2 cellular contexts compared by ENCODE assay signal in genomic region chr5:40798856-40799210, GRCh38.
TF ChIP-seq lines count a peak whose summit lies in the region.

No MANE protein-coding gene starts in this region.

TF ChIP-seq in K562, 482 proteins besides CTCF, POLR2A, EP300 and RAD21 (continues in another document):
- no peak for TF ChIP-seq PHF21A (IDR thresholded peaks at IDR 0.05; ENCODE audit: borderline replicate concordance, low read depth)
- TF ChIP-seq ZNF75A (CRISPR knock-in tag; IDR thresholded peaks at IDR 0.05), result no peak
- TF ChIP-seq TFAM (CRISPR knock-in tag; conservative IDR thresholded peaks at IDR 0.05), result no peak
- no peak for TF ChIP-seq ZNF24 (IDR thresholded peaks at IDR 0.05)
- no peak for TF ChIP-seq ZNF282 (CRISPR knock-in tag; IDR thresholded peaks at IDR 0.05)
- no peak for TF ChIP-seq CREBBP (IDR thresholded peaks at IDR 0.05; ENCODE audit: low read depth, low read length)
- TF ChIP-seq NFIX (CRISPR knock-in tag; IDR thresholded peaks at IDR 0.05; ENCODE audit: low read depth), result no peak
- no peak for TF ChIP-seq CHAMP1 (IDR thresholded peaks at IDR 0.05)
- no peak for TF ChIP-seq LARP7 (IDR thresholded peaks at IDR 0.05)
- TF ChIP-seq, protein P1, sequence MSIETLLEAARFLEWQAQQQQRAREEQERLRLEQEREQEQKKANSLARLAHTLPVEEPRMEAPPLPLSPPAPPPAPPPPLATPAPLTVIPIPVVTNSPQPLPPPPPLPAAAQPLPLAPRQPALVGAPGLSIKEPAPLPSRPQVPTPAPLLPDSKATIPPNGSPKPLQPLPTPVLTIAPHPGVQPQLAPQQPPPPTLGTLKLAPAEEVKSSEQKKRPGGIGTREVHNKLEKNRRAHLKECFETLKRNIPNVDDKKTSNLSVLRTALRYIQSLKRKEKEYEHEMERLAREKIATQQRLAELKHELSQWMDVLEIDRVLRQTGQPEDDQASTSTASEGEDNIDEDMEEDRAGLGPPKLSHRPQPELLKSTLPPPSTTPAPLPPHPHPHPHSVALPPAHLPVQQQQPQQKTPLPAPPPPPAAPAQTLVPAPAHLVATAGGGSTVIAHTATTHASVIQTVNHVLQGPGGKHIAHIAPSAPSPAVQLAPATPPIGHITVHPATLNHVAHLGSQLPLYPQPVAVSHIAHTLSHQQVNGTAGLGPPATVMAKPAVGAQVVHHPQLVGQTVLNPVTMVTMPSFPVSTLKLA (conservative IDR thresholded peaks at IDR 0.05), result 0 out of 4 replicates have a peak, but pooled peaks have one; percentile 6 to 34
- peak; percentile 19; the same call in 1 of the 2 replicates for TF ChIP-seq JUND (IDR thresholded peaks at IDR 0.05; ENCODE audit: borderline replicate concordance, low read depth, low read length)
- no peak for TF ChIP-seq JUND (tag; IDR thresholded peaks at IDR 0.05; ENCODE audit: borderline replicate concordance, low read depth, low read length)
- TF ChIP-seq, protein P2, sequence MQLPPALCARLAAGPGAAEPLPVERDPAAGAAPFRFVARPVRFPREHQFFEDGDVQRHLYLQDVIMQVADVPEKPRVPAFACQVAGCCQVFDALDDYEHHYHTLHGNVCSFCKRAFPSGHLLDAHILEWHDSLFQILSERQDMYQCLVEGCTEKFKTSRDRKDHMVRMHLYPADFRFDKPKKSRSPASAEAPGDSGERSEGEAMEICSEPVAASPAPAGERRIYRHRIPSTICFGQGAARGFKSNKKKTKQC (CRISPR knock-in tag; IDR thresholded peaks at IDR 0.05), result no peak
- TF ChIP-seq TBP (optimal IDR thresholded peaks at IDR 0.05; ENCODE audit: low read depth, low read length), result no peak
- no peak for TF ChIP-seq MCM7 (IDR thresholded peaks at IDR 0.05)
- TF ChIP-seq SMARCB1 (IDR thresholded peaks at IDR 0.05; ENCODE audit: insufficient read length, low read depth), result no peak
- no peak for TF ChIP-seq RBM17 (IDR thresholded peaks at IDR 0.05; ENCODE audit: borderline replicate concordance, low read depth, low read length)
- TF ChIP-seq ZNF77 (CRISPR knock-in tag; IDR thresholded peaks at IDR 0.05), result no peak
- no peak for TF ChIP-seq TFE3 (CRISPR knock-in tag; IDR thresholded peaks at IDR 0.05)
- TF ChIP-seq ZNF76 (CRISPR knock-in tag; IDR thresholded peaks at IDR 0.05; ENCODE audit: borderline replicate concordance), result no peak
- TF ChIP-seq HNRNPH1 (optimal IDR thresholded peaks at IDR 0.05; ENCODE audit: low read depth, low read length), result no peak
- TF ChIP-seq BCOR (IDR thresholded peaks at IDR 0.05), result no peak
- TF ChIP-seq CSDE1 (IDR thresholded peaks at IDR 0.05), result 0 out of 4 replicates have a peak, but pooled peaks of 1 of the 2 experiments have one; percentile 34
- TF ChIP-seq BACH1 (tag; IDR thresholded peaks at IDR 0.05), result no peak
- no peak for TF ChIP-seq KAT7 (CRISPR knock-in tag; IDR thresholded peaks at IDR 0.05; ENCODE audit: borderline replicate concordance)
- TF ChIP-seq, protein P3, sequence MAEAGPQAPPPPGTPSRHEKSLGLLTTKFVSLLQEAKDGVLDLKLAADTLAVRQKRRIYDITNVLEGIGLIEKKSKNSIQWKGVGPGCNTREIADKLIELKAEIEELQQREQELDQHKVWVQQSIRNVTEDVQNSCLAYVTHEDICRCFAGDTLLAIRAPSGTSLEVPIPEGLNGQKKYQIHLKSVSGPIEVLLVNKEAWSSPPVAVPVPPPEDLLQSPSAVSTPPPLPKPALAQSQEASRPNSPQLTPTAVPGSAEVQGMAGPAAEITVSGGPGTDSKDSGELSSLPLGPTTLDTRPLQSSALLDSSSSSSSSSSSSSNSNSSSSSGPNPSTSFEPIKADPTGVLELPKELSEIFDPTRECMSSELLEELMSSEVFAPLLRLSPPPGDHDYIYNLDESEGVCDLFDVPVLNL (CRISPR knock-in tag; IDR thresholded peaks at IDR 0.05; ENCODE audit: low read depth), result no peak
- TF ChIP-seq YY1 (IDR thresholded peaks at IDR 0.05; ENCODE audit: borderline replicate concordance in 1 of 3, control insufficient read depth in 1 of 3, extremely low read depth in 1 of 3, insufficient read depth in 3 of 3, insufficient read length in 1 of 3, insufficient replicate concordance in 2 of 3, low read depth in 1 of 3, low read length in 2 of 3), result no peak
- TF ChIP-seq ZFPM2 (CRISPR knock-in tag; IDR thresholded peaks at IDR 0.05), result no peak

TF ChIP-seq in GM12891, 5 proteins besides CTCF, POLR2A, EP300 and RAD21:
- TF ChIP-seq POLR2AphosphoS5 (IDR thresholded peaks at IDR 0.05; ENCODE audit: low read depth, low read length), result no peak
- TF ChIP-seq SPI1 (IDR thresholded peaks at IDR 0.05; ENCODE audit: low read depth, low read length), result no peak
- TF ChIP-seq POU2F2 (IDR thresholded peaks at IDR 0.05; ENCODE audit: low read depth, low read length), result no peak
- no peak for TF ChIP-seq PAX5 (IDR thresholded peaks at IDR 0.05; ENCODE audit: insufficient read depth, low read length, severe bottlenecking)
- TF ChIP-seq TAF1 (IDR thresholded peaks at IDR 0.05; ENCODE audit: low read depth, low read length), result no peak
TF ChIP-seq in GM12891: peak in this region for 0.
